In genomic region chr16:67197704-67198103, GRCh38 we compare ENCODE assay signal across 1 cellular context.
TF ChIP-seq lines count a peak whose summit lies in the region.

No MANE protein-coding gene starts in this region.

TF ChIP-seq in HepG2, 621 proteins besides CTCF, POLR2A, EP300 and RAD21:
- TF ChIP-seq HOMEZ (CRISPR knock-in tag; IDR thresholded peaks at IDR 0.05; ENCODE audit: low read depth) (no peak), ZNF816 (CRISPR knock-in tag; IDR thresholded peaks at IDR 0.05; ENCODE audit: borderline replicate concordance) (no peak), NFIB (CRISPR knock-in tag; IDR thresholded peaks at IDR 0.05; ENCODE audit: borderline replicate concordance) (no peak), PRDM10 (CRISPR knock-in tag; IDR thresholded peaks at IDR 0.05; ENCODE audit: low read depth) (no peak), SIN3B (IDR thresholded peaks at IDR 0.05; ENCODE audit: low read length) (no peak), ZNF678 (CRISPR knock-in tag; IDR thresholded peaks at IDR 0.05) (no peak), SYNCRIP (IDR thresholded peaks at IDR 0.05; ENCODE audit: insufficient read depth, low read depth, low read length) (no peak), DPF2 (CRISPR knock-in tag; IDR thresholded peaks at IDR 0.05; ENCODE audit: borderline replicate concordance, low read depth) (no peak)
